8 cellular contexts compared by ENCODE assay signal in the genomic region with DNA sequence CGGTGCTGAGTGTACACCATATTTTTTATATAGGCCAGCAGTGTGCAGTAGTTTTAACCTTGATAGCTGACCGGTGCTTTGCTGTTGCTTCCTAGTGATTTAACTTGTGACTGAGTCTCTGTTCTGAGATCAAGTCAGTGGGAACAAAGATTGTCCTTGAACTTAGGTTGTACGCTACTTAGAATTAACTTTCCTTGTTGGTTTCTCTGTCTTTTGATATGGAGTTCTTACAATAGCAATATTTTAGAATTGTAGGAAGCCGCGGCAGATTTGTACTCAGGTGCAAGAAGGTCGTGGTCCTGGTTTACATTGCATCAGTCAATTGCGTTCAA. TPM values are rescaled to one million over a fixed set of nuclear protein-coding genes. Genes with fewer than 3 reads are reported as not detected.
DNase-seq lines count a peak whose midpoint lies in the region; ATAC-seq and TF ChIP-seq lines count a peak whose summit lies in the region.

No MANE protein-coding gene starts in this region.

- intact Hi-C loops in Panc1 (cut with micrococcal nuclease; ENCODE audit: unreplicated experiment) (no loop called here), esophagus squamous epithelium (cut with DNase I) (no loop called here)

- no peak for ATAC-seq in Panc1
- no peak for ATAC-seq in HG03175 (IDR thresholded peaks at IDR 0.05; ENCODE audit: unreplicated experiment)

- no peak overlapping the region for H2BK12ac ChIP-seq in trophoblast cell (ENCODE audit: low read length)

- H3K14ac ChIP-seq in trophoblast cell (ENCODE audit: low read length): no peak overlapping the region

- peak overlapping the region; percentile 73 for H3K9ac ChIP-seq in trophoblast cell (ENCODE audit: low read length)

- H4K91ac ChIP-seq in trophoblast cell (ENCODE audit: low read depth, low read length): no peak overlapping the region

- DNase-seq in EL: peak; percentile 4
- DNase-seq in Panc1 (ENCODE audit: low read depth, low spot score): no peak
- DNase-seq in esophagus squamous epithelium (lab: John Stamatoyannopoulos, UW): no peak
- DNase-seq in trophoblast cell: no peak
- DNase-seq in stimulated activated CD4-positive, alpha-beta T cell treated with anti-CD3 and anti-CD28 coated beads, Interleukin-4, amount 100 ng/mL, for 24 hours: no peak
- no peak for DNase-seq in mesenteric fat pad (ENCODE audit: low spot score)
- no peak for DNase-seq in stimulated activated CD8-positive, alpha-beta memory T cell treated with anti-CD3 and anti-CD28 coated beads, Interleukin-4, amount 100 ng/mL, for 48 hours

- WGBS in esophagus squamous epithelium, 2 donors: 27 to 50% methylated on average over 7 of the region's 7 CpGs
- no CpG with 5 or more reads among the region's 7 CpGs for WGBS in trophoblast cell (ENCODE audit: extremely low coverage, insufficient coverage, insufficient read length)

- H2AFZ ChIP-seq in trophoblast cell (ENCODE audit: insufficient read depth, low read length, poor library complexity): no peak overlapping the region

- no peak overlapping the region for H3K18ac ChIP-seq in trophoblast cell (ENCODE audit: low read length)

- H3K9me3 ChIP-seq in Panc1 (ENCODE audit: control insufficient read depth, insufficient read depth, low read depth, low read length): no peaks in the 10 kb centered on the region
- no peaks in the 10 kb centered on the region for H3K9me3 ChIP-seq in esophagus squamous epithelium
- peaks cover 2% of the 10 kb centered on the region for H3K9me3 ChIP-seq in trophoblast cell (ENCODE audit: insufficient read depth, low read depth, low read length)

- BruUV-seq in Panc1 (replicated peaks; lab: Mats Ljungman, UMichigan): no TSS peak

- no peak overlapping the region for H2BK5ac ChIP-seq in trophoblast cell (ENCODE audit: low read depth, low read length, poor library complexity)

- POLR2A ChIA-PET in Panc1 (lab: Charles Lee): interaction anchor here (0.6 kb wide), 1 partner anchor 10 kb away, joined by 3 read pairs; no protein-coding TSS in a partner anchor

- H3K36me3 ChIP-seq in Panc1 (ENCODE audit: control insufficient read depth, insufficient read depth, low read length) (peaks cover 30% of the 10 kb centered on the region), esophagus squamous epithelium (peaks cover 0 to 34% (median 13%) of the 10 kb centered on the region in 3 donors), trophoblast cell (ENCODE audit: control insufficient read depth in 1 of 2, insufficient read depth in 2 of 2, low read length in 2 of 2) (peaks cover 5 to 10% of the 10 kb centered on the region in 2 experiments)

- peak overlapping the region; percentile 83 for H3K4me2 ChIP-seq in trophoblast cell (ENCODE audit: low read length)

- H2BK120ac ChIP-seq in trophoblast cell (ENCODE audit: insufficient read depth, low read length, poor library complexity): no peak overlapping the region

- CTCF ChIA-PET in Panc1 (lab: Charles Lee): no interaction called here

- TF ChIP-seq CTCF in Panc1 (IDR thresholded peaks at IDR 0.05) (no peak), esophagus squamous epithelium (IDR thresholded peaks at IDR 0.05) (no peak)

- H3K27ac ChIP-seq in Panc1 (ENCODE audit: low read length): peak overlapping the region; percentile 94
- H3K27ac ChIP-seq in esophagus squamous epithelium: peak overlapping the region; percentile 91 to 98 (median 94)
- no peak overlapping the region for H3K27ac ChIP-seq in trophoblast cell (ENCODE audit: low read depth, low read length)

- no peak for TF ChIP-seq POLR2A in esophagus squamous epithelium (IDR thresholded peaks at IDR 0.05)

- H3K4me3 ChIP-seq in Panc1 (ENCODE audit: low read depth in 2 of 2, low read length in 2 of 2) (peak overlapping the region; percentile 89 to 90), esophagus squamous epithelium (peak overlapping the region; percentile 78 to 100 (median 84)), trophoblast cell (ENCODE audit: low read depth, low read length) (no peak overlapping the region)

- no peak overlapping the region for H3K23ac ChIP-seq in trophoblast cell (ENCODE audit: low read length)

- H3K79me1 ChIP-seq in trophoblast cell (ENCODE audit: low read length): peaks cover 4% of the 10 kb centered on the region

- H3K4ac ChIP-seq in trophoblast cell (ENCODE audit: low read depth, low read length): peak overlapping the region; percentile 99

- no peak overlapping the region for H4K12ac ChIP-seq in trophoblast cell (ENCODE audit: low read depth, low read length)

- peaks cover 19% of the 10 kb centered on the region for H3K79me2 ChIP-seq in trophoblast cell (ENCODE audit: control insufficient read depth, insufficient read depth, low read length, poor library complexity)

- no peak overlapping the region for H4K8ac ChIP-seq in trophoblast cell (ENCODE audit: low read depth, low read length)

- peaks cover 14% of the 10 kb centered on the region; the same call in 1 of the 2 replicates for H3K4me1 ChIP-seq in Panc1 (ENCODE audit: control insufficient read depth, insufficient read depth, low read length)
- H3K4me1 ChIP-seq in esophagus squamous epithelium: peaks cover 0 to 44% (median 17%) of the 10 kb centered on the region in 3 donors
- H3K4me1 ChIP-seq in trophoblast cell (ENCODE audit: control insufficient read depth in 1 of 2, insufficient read depth in 2 of 2, low read length in 2 of 2): peaks cover 0 to 2% of the 10 kb centered on the region in 2 experiments

- in situ Hi-C loops in Panc1 (cut with HindIII; ENCODE audit: low pct_unique_long_range_greater_than_20kb, low sequenced_read_pairs): no loop called here

- H2AK5ac ChIP-seq in trophoblast cell (ENCODE audit: low read length): no peak overlapping the region

- H3K27me3 ChIP-seq in Panc1 (ENCODE audit: control insufficient read depth, insufficient read depth, low read length) (no peaks in the 10 kb centered on the region), esophagus squamous epithelium (no peaks in the 10 kb centered on the region), trophoblast cell (ENCODE audit: insufficient read depth, low read length) (no peaks in the 10 kb centered on the region)

RNA-seq across cellular contexts. Expression of a gene that starts 1.3 kb away (rescaled TPM):
- total RNA-seq in Panc1 (2021; ENCODE audit: unreplicated experiment): 172 TPM
- 71.7 TPM for polyA plus RNA-seq in Panc1 (2012; ENCODE audit: insufficient read length)
- total RNA-seq in esophagus squamous epithelium: 100 to 1,000 TPM in 1 of 4 donors, 10 to 100 TPM in 3; 39.2 to 112 (median 84.0) TPM
- polyA plus RNA-seq in trophoblast cell (2013): 117 and 122 TPM in 2 replicates
- 110 TPM for total RNA-seq in mesenteric fat pad

RNA-seq across cellular contexts. Expression of a gene that starts 31.4 kb away (rescaled TPM):
- total RNA-seq in Panc1 (2021; ENCODE audit: unreplicated experiment) (45.9 TPM), esophagus squamous epithelium (10 to 100 TPM; 15.5 to 31.0 (median 16.4) TPM), mesenteric fat pad (34.7 TPM)
- polyA plus RNA-seq in Panc1 (2012; ENCODE audit: insufficient read length): 35.1 TPM
- polyA plus RNA-seq in trophoblast cell (2013): 17.9 and 18.2 TPM in 2 replicates

RNA-seq across cellular contexts. Expression of a gene that starts 56.1 kb away (rescaled TPM):
- total RNA-seq in Panc1 (2021; ENCODE audit: unreplicated experiment): 46.9 TPM
- 33.3 TPM for polyA plus RNA-seq in Panc1 (2012; ENCODE audit: insufficient read length)
- 10 to 100 TPM in 3 of 4 donors, 1 to 10 TPM in 1; 6.5 to 40.6 (median 24.6) TPM for total RNA-seq in esophagus squamous epithelium
- polyA plus RNA-seq in trophoblast cell (2013): 31.1 and 31.4 TPM in 2 replicates
- 33.3 TPM for total RNA-seq in mesenteric fat pad
